ENCODE assay signal across 8 cellular contexts in the genomic region with DNA sequence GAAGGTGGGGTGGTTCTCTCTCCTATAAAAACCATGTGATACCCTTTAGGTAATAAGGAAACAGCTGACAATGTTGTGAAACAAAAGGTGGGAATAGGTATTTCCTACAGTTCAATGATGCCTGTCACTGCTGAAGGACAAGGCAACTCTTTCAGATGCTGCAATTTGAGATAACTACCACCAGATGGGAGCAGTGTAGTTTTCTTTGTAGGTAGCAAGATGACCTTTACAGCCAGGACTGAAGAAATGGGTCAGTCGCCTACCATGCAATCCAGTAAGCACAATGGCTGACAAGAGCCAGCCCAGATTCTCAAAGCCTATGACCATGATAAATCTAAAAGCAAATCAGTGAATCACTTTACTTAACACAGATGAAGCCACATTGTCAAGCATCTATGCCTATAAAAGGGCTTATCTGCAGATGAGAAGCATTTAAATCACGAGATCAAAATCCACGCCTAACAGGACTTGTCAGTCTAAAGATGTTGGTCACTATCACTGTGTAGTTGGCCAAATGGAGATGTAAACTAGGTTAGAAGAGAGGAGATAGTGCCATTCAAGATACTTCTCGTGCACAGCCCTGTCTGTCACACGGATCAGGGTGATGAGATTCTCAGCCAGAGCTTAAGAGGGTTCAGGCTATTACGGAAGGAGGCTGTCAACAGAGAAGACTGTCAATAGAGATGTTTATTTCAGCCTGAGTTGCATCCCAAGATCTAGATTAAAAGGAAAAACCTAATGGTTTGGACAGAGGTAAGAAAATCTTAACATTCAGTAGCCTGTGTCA.
DNase-seq lines count a peak whose midpoint lies in the region; ATAC-seq, FAIRE-seq and TF ChIP-seq lines count a peak whose summit lies in the region.

No MANE protein-coding gene starts in this region.

- peaks cover under 1% of the 10 kb centered on the region for H3K36me3 ChIP-seq in smooth muscle cell (ENCODE audit: low read depth)

- no peaks in the 10 kb centered on the region for H3K9me3 Mint-ChIP-seq in activated T-helper 2 cell treated with anti-CD3 and anti-CD28 coated beads, Interferon-gamma antibody, Interleukin-2, Interleukin-4, amounts not matched to agents 10 μg/mL and 5 μg/mL and 100 μg/mL, durations not matched to agents 14 hours and 24 hours and 36 hours

- DNase-seq in ELF-1 (ENCODE audit: low read depth, low spot score) (peak; percentile 64), H54 (ENCODE audit: insufficient read length, low spot score) (no peak), NCI-H2227 (lab: John Stamatoyannopoulos, UW; ENCODE audit: unreplicated experiment) (peak; percentile 47), left ventricle myocardium superior (no peak), smooth muscle cell (lab: John Stamatoyannopoulos, UW; ENCODE audit: unreplicated experiment) (no peak), NCI-H524 treated with DMSO at 0.1 percent for 48 hours (lab: John Stamatoyannopoulos, UW) (no peak), activated gamma-delta T cell treated with Interleukin-2 at 50 U/mL for 16 hours (no peak)
- no peak for DNase-seq in activated T-helper 2 cell treated with anti-CD3 and anti-CD28 coated beads, Interferon-gamma antibody, Interleukin-2, Interleukin-4, amounts not matched to agents 10 μg/mL and 5 μg/mL and 100 μg/mL, durations not matched to agents 14 hours and 24 hours and 36 hours (ENCODE audit: low spot score)

- H4K20me1 ChIP-seq in smooth muscle cell (ENCODE audit: low read depth): peaks cover 87% of the 10 kb centered on the region

- H2AFZ ChIP-seq in smooth muscle cell (ENCODE audit: low read depth): no peak overlapping the region

- peak overlapping the region; percentile 5 for H3K27ac ChIP-seq in smooth muscle cell (ENCODE audit: low read depth)

- no peaks in the 10 kb centered on the region for H3K9me3 ChIP-seq in smooth muscle cell (replicated peaks; ENCODE audit: low read depth)

- no peaks in the 10 kb centered on the region for H3F3A ChIP-seq in smooth muscle cell (ENCODE audit: low read depth)

- peaks cover 26% of the 10 kb centered on the region for H3K36me3 Mint-ChIP-seq in activated T-helper 2 cell treated with anti-CD3 and anti-CD28 coated beads, Interferon-gamma antibody, Interleukin-2, Interleukin-4, amounts not matched to agents 10 μg/mL and 5 μg/mL and 100 μg/mL, durations not matched to agents 14 hours and 24 hours and 36 hours (ENCODE audit: low read depth)

- peaks cover 86% of the 10 kb centered on the region for H3K79me2 ChIP-seq in smooth muscle cell (ENCODE audit: low read depth)

- H3K27me3 ChIP-seq in smooth muscle cell (ENCODE audit: low read depth): no peaks in the 10 kb centered on the region

- intact Hi-C loops in activated T-helper 2 cell treated with anti-CD3 and anti-CD28 coated beads, Interferon-gamma antibody, Interleukin-2, Interleukin-4, amounts not matched to agents 10 μg/mL and 5 μg/mL and 100 μg/mL, durations not matched to agents 14 hours and 24 hours and 36 hours (cut with micrococcal nuclease): loop anchor here (1.0 to 5.0 kb wide), 3 partner anchors 83 to 153 kb away; a partner anchor contains a TSS
- intact Hi-C loops in left ventricle myocardium superior (cut with micrococcal nuclease): loop anchor here (10.0 kb wide), 2 partner anchors 85 to 155 kb away; a partner anchor contains a TSS

- TF ChIP-seq CTCF in smooth muscle cell (IDR thresholded peaks at IDR 0.05; ENCODE audit: borderline replicate concordance, insufficient read depth, poor library complexity, severe bottlenecking): peak; percentile 60

- H3K4me3 Mint-ChIP-seq in activated T-helper 2 cell treated with anti-CD3 and anti-CD28 coated beads, Interferon-gamma antibody, Interleukin-2, Interleukin-4, amounts not matched to agents 10 μg/mL and 5 μg/mL and 100 μg/mL, durations not matched to agents 14 hours and 24 hours and 36 hours (ENCODE audit: low read depth): peak overlapping the region; percentile 7

- WGBS in smooth muscle cell (ENCODE audit: low lambda C conversion rate): 36% methylated on average over 6 of the region's 6 CpGs

- H3K4me1 ChIP-seq in smooth muscle cell (ENCODE audit: low read depth): peaks cover 4% of the 10 kb centered on the region

- H3K4me2 ChIP-seq in smooth muscle cell: peak overlapping the region; percentile 25

- ATAC-seq in left ventricle myocardium superior: peak; percentile 76

- peaks cover 67% of the 10 kb centered on the region for H3K4me1 Mint-ChIP-seq in activated T-helper 2 cell treated with anti-CD3 and anti-CD28 coated beads, Interferon-gamma antibody, Interleukin-2, Interleukin-4, amounts not matched to agents 10 μg/mL and 5 μg/mL and 100 μg/mL, durations not matched to agents 14 hours and 24 hours and 36 hours (ENCODE audit: low read depth)

- no peak for TF ChIP-seq POLR2A in H54 (IDR thresholded peaks at IDR 0.05; ENCODE audit: low read depth, low read length)

- no peak overlapping the region for H3K9ac ChIP-seq in smooth muscle cell (ENCODE audit: low read depth)

- H3K27ac Mint-ChIP-seq in activated T-helper 2 cell treated with anti-CD3 and anti-CD28 coated beads, Interferon-gamma antibody, Interleukin-2, Interleukin-4, amounts not matched to agents 10 μg/mL and 5 μg/mL and 100 μg/mL, durations not matched to agents 14 hours and 24 hours and 36 hours: peak overlapping the region; percentile 52

- H3K4me3 ChIP-seq in smooth muscle cell: no peak overlapping the region

- H3K27me3 Mint-ChIP-seq in activated T-helper 2 cell treated with anti-CD3 and anti-CD28 coated beads, Interferon-gamma antibody, Interleukin-2, Interleukin-4, amounts not matched to agents 10 μg/mL and 5 μg/mL and 100 μg/mL, durations not matched to agents 14 hours and 24 hours and 36 hours (ENCODE audit: low read depth): no peaks in the 10 kb centered on the region

- FAIRE-seq in H54 (lab: Jason Lieb, UNC): peak; percentile 92

Comparison
In these comparisons a context has a peak if more than half of its experiments do, and no peak if none do; other contexts are left out.
1. DNase-seq: peak in ELF-1 (single experiment) and NCI-H2227 (single experiment); none in H54 (single experiment), activated T-helper 2 cell treated with anti-CD3 and anti-CD28 coated beads, Interferon-gamma antibody, Interleukin-2, Interleukin-4, amounts not matched to agents 10 μg/mL and 5 μg/mL and 100 μg/mL, durations not matched to agents 14 hours and 24 hours and 36 hours (single experiment), left ventricle myocardium superior (single experiment), smooth muscle cell (single experiment), NCI-H524 treated with DMSO at 0.1 percent for 48 hours (single experiment) and activated gamma-delta T cell treated with Interleukin-2 at 50 U/mL for 16 hours (single experiment).